16 cellular contexts compared by ENCODE assay signal in the genomic region with DNA sequence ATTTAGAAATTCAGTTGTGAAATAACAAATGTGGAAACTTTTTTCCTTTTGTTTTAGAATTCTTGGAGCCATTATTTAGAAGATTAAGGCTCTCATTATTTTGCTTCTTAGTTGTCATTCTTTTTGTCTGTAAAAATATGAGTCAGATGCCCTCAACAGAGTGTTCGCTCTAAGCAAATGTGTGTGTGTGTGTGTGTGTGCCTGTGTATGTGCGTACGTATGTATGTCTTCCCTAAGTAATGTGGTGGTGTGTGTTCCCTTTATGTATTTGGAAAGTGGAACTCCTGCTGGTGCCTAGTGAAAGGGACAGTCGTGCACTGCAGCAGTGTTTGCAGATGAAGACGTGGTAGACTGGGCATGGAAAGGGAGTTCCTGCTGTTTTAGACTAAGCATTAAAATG.
"Had no signal": no experiment of that assay in that cellular context is flagged by ENCODE, and none has a peak within 500 bp of the region (broad histone marks: within the 10 kb centered on the region; RNA-seq: fewer than 3 reads in every experiment).

No MANE protein-coding gene starts in this region.

- H3K9me3 ChIP-seq: gastroesophageal sphincter, left ventricle myocardium inferior, transverse colon had no signal

- H3K36me3 ChIP-seq: gastroesophageal sphincter, left ventricle myocardium inferior, transverse colon had no signal

- H3K27me3 ChIP-seq: gastroesophageal sphincter, transverse colon had no signal

- H3K4me3 ChIP-seq: coronary artery, gastroesophageal sphincter, left ventricle myocardium inferior, transverse colon had no signal

- DNase-seq: activated CD4-positive, alpha-beta T cell treated with anti-CD3 and anti-CD28 coated beads for 1 hour; activated CD4-positive, alpha-beta T cell treated with anti-CD3 and anti-CD28 coated beads, Interleukin-2, amount 50 U/mL, for 48 hours; activated gamma-delta T cell treated with Interleukin-2 at 50 U/mL for 16 hours; activated naive CD8-positive, alpha-beta T cell treated with anti-CD3 and anti-CD28 coated beads, Interleukin-2, amount 10 ng/mL, durations not matched to agents 7 days and 5 days; activated T-cell treated with anti-CD3 and anti-CD28 coated beads, Interleukin-2, amount 50 U/mL, for 48 hours; aorta; effector CD4-positive, alpha-beta T cell; kidney; left ventricle myocardium inferior; stimulated activated naive CD4-positive, alpha-beta T cell; substantia nigra; T-helper 9 cell; transverse colon had no signal

- FAIRE-seq: endothelial cell of umbilical vein, kidney had no signal

- H3K27ac ChIP-seq: coronary artery, gastroesophageal sphincter, left ventricle myocardium inferior, transverse colon had no signal

- H3K4me1 ChIP-seq: transverse colon had no signal
